24 cellular contexts compared by ENCODE assay signal in the genomic region with DNA sequence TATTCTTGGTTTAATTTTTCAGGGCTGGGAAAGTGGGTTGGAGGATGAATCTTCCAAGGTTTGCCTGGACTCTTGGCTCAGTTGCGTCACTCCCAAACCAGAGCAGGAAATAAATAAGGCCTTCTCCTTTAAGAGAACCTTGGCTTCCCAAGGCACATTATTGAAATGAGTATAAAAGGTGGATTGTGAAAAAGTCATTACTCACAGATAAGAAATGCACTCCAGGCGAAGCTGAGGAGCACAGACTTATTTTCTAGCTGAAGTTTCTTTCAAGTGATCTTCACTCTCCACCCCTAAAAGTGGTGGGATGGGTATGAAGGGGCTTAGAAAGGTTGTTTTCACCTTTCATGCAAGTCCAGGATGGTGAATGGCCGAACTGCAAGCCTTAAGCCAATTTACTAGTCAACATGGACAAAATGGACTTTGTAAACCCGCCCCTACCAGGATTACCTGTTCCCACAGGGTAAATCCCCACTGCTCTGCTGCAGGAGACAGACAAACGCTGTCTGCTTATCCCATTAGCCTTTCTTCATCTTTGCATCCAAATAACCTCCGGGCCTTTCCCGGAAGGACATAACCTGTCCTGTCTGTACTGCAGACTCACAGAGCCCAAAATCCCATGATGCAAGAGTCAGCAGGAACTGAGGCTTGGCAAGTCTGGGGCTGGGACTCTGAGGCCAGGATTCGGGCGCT.
A peak's percentile ranks its signal among the peaks of the same experiment; 100 is the strongest.
DNase-seq lines count a peak whose midpoint lies in the region; ATAC-seq and TF ChIP-seq lines count a peak whose summit lies in the region.
"Had no signal": no experiment of that assay in that cellular context is flagged by ENCODE, and none has a peak within 500 bp of the region (broad histone marks: within the 10 kb centered on the region; RNA-seq: fewer than 3 reads in every experiment).

No MANE protein-coding gene starts in this region.

- dilution Hi-C loops in mammary epithelial cell (cut with HindIII; ENCODE audit: low sequenced_read_pairs) = no loop called here

- peak overlapping the region; percentile 61 for H3K4me2 ChIP-seq in mammary epithelial cell (ENCODE audit: insufficient read depth, low read depth, low read length)
- no peak overlapping the region for H3K4me2 ChIP-seq in GM23338
- H3K4me2 ChIP-seq: SK-N-SH had no signal

- H3K4me3 Mint-ChIP-seq in activated CD8-positive, alpha-beta T cell treated with anti-CD3 and anti-CD28 coated beads, Interleukin-2, amount 10 ng/mL, durations not matched to agents 7 days and 5 days = no peak overlapping the region
- H3K4me3 Mint-ChIP-seq in activated CD8-positive, alpha-beta T cell treated with anti-CD3 and anti-CD28 coated beads for 36 hours = no peak overlapping the region
- H3K4me3 Mint-ChIP-seq in type B pancreatic cell (no peak overlapping the region), GM23338 (no peak overlapping the region)
- H3K4me3 Mint-ChIP-seq: activated T-helper 17 cell treated with anti-CD3 and anti-CD28 coated beads, Interleukin-2, amount 50 U/mL, for 72 hours; naive B cell had no signal

- no peaks in the 10 kb centered on the region for H4K20me1 ChIP-seq in mammary epithelial cell (ENCODE audit: insufficient read depth, low read length)
- H4K20me1 ChIP-seq in GM23338 (replicated peaks; ENCODE audit: insufficient read depth) = no peaks in the 10 kb centered on the region

- H2AFZ ChIP-seq in mammary epithelial cell (ENCODE audit: low read depth, low read length) (peak overlapping the region; percentile 74), GM23338 (no peak overlapping the region)

- H3K9me3 ChIP-seq in mammary epithelial cell (replicated peaks; ENCODE audit: insufficient read depth, low read length) (no peaks in the 10 kb centered on the region), lung (ENCODE audit: control insufficient read depth in 2 of 2, insufficient read depth in 1 of 2, low read length in 1 of 2) (peaks cover 0 to 11% of the 10 kb centered on the region in 2 donors)
- H3K9me3 ChIP-seq: prostate gland, SK-N-SH had no signal

- TF ChIP-seq CTCF in activated CD8-positive, alpha-beta T cell treated with anti-CD3 and anti-CD28 coated beads for 36 hours (IDR thresholded peaks at IDR 0.05) = no peak
- TF ChIP-seq CTCF in mammary epithelial cell (conservative IDR thresholded peaks at IDR 0.05 in 1 of 2, IDR thresholded peaks at IDR 0.05 in 1 of 2; ENCODE audit: extremely low read depth in 1 of 2, insufficient read depth in 1 of 2, low read depth in 1 of 2, low read length in 2 of 2) (no peak), lung (IDR thresholded peaks at IDR 0.05; ENCODE audit: control extremely low read depth, extremely low read depth) (no peak), type B pancreatic cell (conservative IDR thresholded peaks at IDR 0.05) (no peak), GM23338 (conservative IDR thresholded peaks at IDR 0.05; ENCODE audit: low read depth in 2 of 2) (no peak)

- 2% methylated on average over 6 of the region's 9 CpGs for WGBS in mammary epithelial cell (ENCODE audit: low coverage, missing lambda C conversion rate)
- WGBS in lung, 2 donors = 72 to 87% methylated on average over 9 of the region's 9 CpGs

- H3K4me3 ChIP-seq in mammary epithelial cell (replicated peaks in 1 of 3; ENCODE audit: insufficient read depth in 1 of 3, low read depth in 2 of 3, low read length in 3 of 3) (no peak overlapping the region), lung (no peak overlapping the region), GM23338 (no peak overlapping the region)
- H3K4me3 ChIP-seq: GM12878, heart right ventricle, prostate gland had no signal

- CTCF ChIA-PET in activated CD8-positive, alpha-beta T cell treated with anti-CD3 and anti-CD28 coated beads, Interleukin-2, amount 10 ng/mL, durations not matched to agents 7 days and 5 days (lab: Charles Lee) = no interaction called here
- CTCF ChIA-PET in activated CD8-positive, alpha-beta T cell treated with anti-CD3 and anti-CD28 coated beads for 36 hours (lab: Charles Lee) = no interaction called here
- CTCF ChIA-PET in mammary epithelial cell (lab: Charles Lee; ENCODE audit: low non-redundant PET) = interaction anchor here (0.6 kb wide), 1 partner anchor 1087 kb away, joined by 5 read pairs; no protein-coding TSS in a partner anchor

- H3K36me3 Mint-ChIP-seq in activated CD8-positive, alpha-beta T cell treated with anti-CD3 and anti-CD28 coated beads, Interleukin-2, amount 10 ng/mL, durations not matched to agents 7 days and 5 days (ENCODE audit: low read depth) = no peaks in the 10 kb centered on the region
- no peaks in the 10 kb centered on the region for H3K36me3 Mint-ChIP-seq in activated CD8-positive, alpha-beta T cell treated with anti-CD3 and anti-CD28 coated beads for 36 hours (ENCODE audit: low read depth)
- H3K36me3 Mint-ChIP-seq in type B pancreatic cell (no peaks in the 10 kb centered on the region), GM23338 (ENCODE audit: low read depth) (no peaks in the 10 kb centered on the region)
- H3K36me3 Mint-ChIP-seq: naive B cell had no signal

- H3K27ac ChIP-seq in mammary epithelial cell (ENCODE audit: insufficient read depth, low read depth, low read length) = peak overlapping the region; percentile 76
- no peak overlapping the region for H3K27ac ChIP-seq in lung (ENCODE audit: low read depth in 1 of 2, low read length in 1 of 2)
- H3K27ac ChIP-seq in GM23338 (ENCODE audit: low read depth) = no peak overlapping the region
- H3K27ac ChIP-seq: C4-2B, heart right ventricle, prostate gland had no signal

- peaks cover 8% of the 10 kb centered on the region for H3K4me1 Mint-ChIP-seq in activated CD8-positive, alpha-beta T cell treated with anti-CD3 and anti-CD28 coated beads, Interleukin-2, amount 10 ng/mL, durations not matched to agents 7 days and 5 days (ENCODE audit: low read depth)
- peaks cover 6% of the 10 kb centered on the region for H3K4me1 Mint-ChIP-seq in activated CD8-positive, alpha-beta T cell treated with anti-CD3 and anti-CD28 coated beads for 36 hours (ENCODE audit: low read depth)
- H3K4me1 Mint-ChIP-seq in type B pancreatic cell (ENCODE audit: unreplicated experiment) = peaks cover 3% of the 10 kb centered on the region
- H3K4me1 Mint-ChIP-seq in GM23338 = no peaks in the 10 kb centered on the region; the same call in 2 of the 3 replicates
- H3K4me1 Mint-ChIP-seq: activated T-helper 17 cell treated with anti-CD3 and anti-CD28 coated beads, Interleukin-2, amount 50 U/mL, for 72 hours; naive B cell had no signal

- H3K79me2 ChIP-seq in mammary epithelial cell (ENCODE audit: insufficient read depth, low read length) = no peaks in the 10 kb centered on the region
- H3K79me2 ChIP-seq in GM23338 (replicated peaks; ENCODE audit: insufficient read depth) = no peaks in the 10 kb centered on the region

- H3K27ac Mint-ChIP-seq in activated CD8-positive, alpha-beta T cell treated with anti-CD3 and anti-CD28 coated beads, Interleukin-2, amount 10 ng/mL, durations not matched to agents 7 days and 5 days = no peak overlapping the region
- no peak overlapping the region for H3K27ac Mint-ChIP-seq in activated CD8-positive, alpha-beta T cell treated with anti-CD3 and anti-CD28 coated beads for 36 hours
- H3K27ac Mint-ChIP-seq in type B pancreatic cell = peak overlapping the region; percentile 69
- no peak overlapping the region for H3K27ac Mint-ChIP-seq in GM23338
- H3K27ac Mint-ChIP-seq: activated T-helper 17 cell treated with anti-CD3 and anti-CD28 coated beads, Interleukin-2, amount 50 U/mL, for 72 hours had no signal

- H3F3A ChIP-seq in GM23338 (replicated peaks; ENCODE audit: low read depth) = no peaks in the 10 kb centered on the region

- H3K9me2 ChIP-seq in GM23338 (ENCODE audit: insufficient read depth) = no peaks in the 10 kb centered on the region
- H3K9me2 ChIP-seq: SK-N-SH had no signal

- ATAC-seq in activated CD8-positive, alpha-beta T cell treated with anti-CD3 and anti-CD28 coated beads, Interleukin-2, amount 10 ng/mL, durations not matched to agents 7 days and 5 days = no peak
- ATAC-seq in activated CD8-positive, alpha-beta T cell treated with anti-CD3 and anti-CD28 coated beads for 36 hours = no peak
- ATAC-seq in lung (ENCODE audit: insufficient read depth, low FRiP score) = peak; percentile 35
- ATAC-seq in HG03457 (IDR thresholded peaks at IDR 0.05; ENCODE audit: unreplicated experiment) = no peak
- no peak for ATAC-seq in GM23338
- ATAC-seq: activated T-helper 17 cell treated with anti-CD3 and anti-CD28 coated beads, Interleukin-2, amount 50 U/mL, for 72 hours; GM12878; heart right ventricle; Panc1 had no signal

- no peaks in the 10 kb centered on the region for H3K27me3 ChIP-seq in mammary epithelial cell (ENCODE audit: insufficient read depth, low read length)
- no peaks in the 10 kb centered on the region for H3K27me3 ChIP-seq in lung (ENCODE audit: control insufficient read depth, insufficient read depth)
- H3K27me3 ChIP-seq in GM23338 (ENCODE audit: insufficient read depth) = no peaks in the 10 kb centered on the region

- no TSS peak for BruUV-seq in mammary epithelial cell (replicated peaks; lab: Mats Ljungman, UMichigan)

- intact Hi-C loops in activated CD8-positive, alpha-beta T cell treated with anti-CD3 and anti-CD28 coated beads for 36 hours (cut with micrococcal nuclease) = no loop called here
- intact Hi-C loops in mammary epithelial cell (cut with micrococcal nuclease) = loop anchor here (1.0 to 5.0 kb wide), 2 partner anchors 28 to 157 kb away; no protein-coding TSS in a partner anchor

- H3K9ac ChIP-seq in mammary epithelial cell (ENCODE audit: insufficient read depth, low read length) = peak overlapping the region; percentile 33
- H3K9ac ChIP-seq: SK-N-SH had no signal

- peak; percentile 10 for DNase-seq in activated CD8-positive, alpha-beta T cell treated with anti-CD3 and anti-CD28 coated beads, Interleukin-2, amount 10 ng/mL, durations not matched to agents 7 days and 5 days
- no peak for DNase-seq in activated CD8-positive, alpha-beta T cell treated with anti-CD3 and anti-CD28 coated beads for 36 hours
- DNase-seq in mammary epithelial cell (peak; percentile 89), lung (ENCODE audit: low spot score) (no peak), type B pancreatic cell (ENCODE audit: extremely low spot score, unreplicated experiment) (no peak), GM23338 (ENCODE audit: low spot score) (no peak), NCI-H1105 treated with DMSO at 0.1 percent for 48 hours (lab: John Stamatoyannopoulos, UW) (no peak)
- DNase-seq: 8988T; activated CD4-positive, CD25-positive, alpha-beta regulatory T cell treated with anti-CD3 and anti-CD28 coated beads, Interleukin-2, amount 50 U/mL, for 72 hours; central memory CD4-positive, alpha-beta T cell; DMS153; heart right ventricle; naive B cell; NCI-H1436 treated with DMSO at 0.1 percent for 48 hours; NCI-H774; SK-N-SH; stimulated activated CD4-positive, alpha-beta T cell treated with anti-CD3 and anti-CD28 coated beads, Interleukin-4, amount 100 ng/mL, for 24 hours; T-helper 9 cell had no signal

- H3K36me3 ChIP-seq in mammary epithelial cell (ENCODE audit: insufficient read depth, low read length) (no peaks in the 10 kb centered on the region), lung (ENCODE audit: control insufficient read depth in 2 of 2, insufficient read depth in 2 of 2, low read length in 2 of 2) (no peaks in the 10 kb centered on the region), GM23338 (ENCODE audit: insufficient read depth) (no peaks in the 10 kb centered on the region)
- H3K36me3 ChIP-seq: heart right ventricle, prostate gland had no signal

- H3K27me3 Mint-ChIP-seq in activated CD8-positive, alpha-beta T cell treated with anti-CD3 and anti-CD28 coated beads, Interleukin-2, amount 10 ng/mL, durations not matched to agents 7 days and 5 days (ENCODE audit: low read depth) = peaks cover 2% of the 10 kb centered on the region
- no peaks in the 10 kb centered on the region for H3K27me3 Mint-ChIP-seq in activated CD8-positive, alpha-beta T cell treated with anti-CD3 and anti-CD28 coated beads for 36 hours
- no peaks in the 10 kb centered on the region for H3K27me3 Mint-ChIP-seq in type B pancreatic cell
- H3K27me3 Mint-ChIP-seq in GM23338 (ENCODE audit: insufficient read depth, low read depth, poor library complexity) = peaks cover 6% of the 10 kb centered on the region
- H3K27me3 Mint-ChIP-seq: activated T-helper 17 cell treated with anti-CD3 and anti-CD28 coated beads, Interleukin-2, amount 50 U/mL, for 72 hours; naive B cell had no signal

- H3K9me3 Mint-ChIP-seq in activated CD8-positive, alpha-beta T cell treated with anti-CD3 and anti-CD28 coated beads, Interleukin-2, amount 10 ng/mL, durations not matched to agents 7 days and 5 days (ENCODE audit: insufficient read depth) = no peaks in the 10 kb centered on the region
- H3K9me3 Mint-ChIP-seq in activated CD8-positive, alpha-beta T cell treated with anti-CD3 and anti-CD28 coated beads for 36 hours = no peaks in the 10 kb centered on the region
- H3K9me3 Mint-ChIP-seq in type B pancreatic cell (no peaks in the 10 kb centered on the region), GM23338 (peaks cover 8% of the 10 kb centered on the region; the same call in 2 of the 3 replicates)
- H3K9me3 Mint-ChIP-seq: activated T-helper 17 cell treated with anti-CD3 and anti-CD28 coated beads, Interleukin-2, amount 50 U/mL, for 72 hours had no signal

- in situ Hi-C loops in mammary epithelial cell (cut with MboI; ENCODE audit: low sequenced_read_pairs in 2 of 2) = no loop called here

- H3K4me1 ChIP-seq in mammary epithelial cell (ENCODE audit: insufficient read depth, low read length) (peaks cover 36% of the 10 kb centered on the region), lung (ENCODE audit: control insufficient read depth in 2 of 2, insufficient read depth in 2 of 2, low read length in 2 of 2) (peaks cover 0 to 2% of the 10 kb centered on the region in 2 donors), GM23338 (ENCODE audit: insufficient read depth) (no peaks in the 10 kb centered on the region)
- H3K4me1 ChIP-seq: heart right ventricle, prostate gland had no signal

- POLR2A ChIA-PET in activated CD8-positive, alpha-beta T cell treated with anti-CD3 and anti-CD28 coated beads, Interleukin-2, amount 10 ng/mL, durations not matched to agents 7 days and 5 days (lab: Charles Lee) = no interaction called here
- POLR2A ChIA-PET in activated CD8-positive, alpha-beta T cell treated with anti-CD3 and anti-CD28 coated beads for 36 hours (lab: Charles Lee) = interaction anchor here (1.4 kb wide), 1 partner anchor 18 kb away, joined by 3 read pairs; no protein-coding TSS in a partner anchor

Comparison
In these comparisons a context has a peak if more than half of its experiments do, and no peak if none do; other contexts are left out.
1. DNase-seq: peak in activated CD8-positive, alpha-beta T cell treated with anti-CD3 and anti-CD28 coated beads, Interleukin-2, amount 10 ng/mL, durations not matched to agents 7 days and 5 days (single experiment) and mammary epithelial cell (single experiment); none in activated CD8-positive, alpha-beta T cell treated with anti-CD3 and anti-CD28 coated beads for 36 hours (single experiment), lung (single experiment), type B pancreatic cell (single experiment), GM23338 (single experiment) and NCI-H1105 treated with DMSO at 0.1 percent for 48 hours (single experiment).